ENCODE assay signal across 1 cellular context in the genomic region with DNA sequence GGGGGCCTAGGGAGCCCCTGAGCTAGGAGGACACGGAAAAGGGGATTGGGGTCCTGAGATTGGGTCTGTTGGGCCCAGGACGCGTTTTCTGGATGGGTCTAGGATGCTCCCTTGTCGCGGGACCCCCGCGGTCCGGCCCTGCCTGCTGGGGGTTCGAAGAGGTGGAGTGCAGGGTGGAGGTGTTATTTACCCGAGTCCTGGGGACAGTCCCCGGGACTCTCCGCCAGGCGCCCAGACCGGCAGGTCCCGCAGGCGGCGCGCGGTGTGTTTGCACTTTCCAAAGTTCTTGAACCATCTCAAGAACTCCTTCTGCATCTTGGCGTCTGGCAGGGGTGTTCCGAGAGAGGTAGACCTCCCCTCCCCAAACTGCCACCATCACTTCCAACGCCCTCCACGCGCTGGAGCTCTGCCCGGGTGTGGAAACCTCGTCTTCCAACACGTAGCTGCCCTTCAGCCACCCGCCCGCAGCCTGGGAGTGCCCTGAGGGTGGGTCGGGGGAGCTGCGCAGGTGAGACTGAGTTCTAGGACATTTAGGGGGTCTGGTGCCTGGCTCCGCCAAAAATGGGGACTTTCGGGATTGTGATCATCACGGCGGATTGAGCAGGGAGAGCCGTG.
TF ChIP-seq lines count a peak whose summit lies in the region.

No MANE protein-coding gene starts in this region.

TF ChIP-seq in GM23338, 12 proteins besides CTCF, POLR2A, EP300 and RAD21:
- no peak for TF ChIP-seq CREB1 (CRISPR knock-in tag; IDR thresholded peaks at IDR 0.05; ENCODE audit: low read depth)
- TF ChIP-seq ZNF462 (CRISPR knock-in tag; IDR thresholded peaks at IDR 0.05), result 0 out of 2 replicates have a peak, but pooled peaks have one; percentile 25
TF ChIP-seq in GM23338: peak in this region for 1.
